In the genomic region with DNA sequence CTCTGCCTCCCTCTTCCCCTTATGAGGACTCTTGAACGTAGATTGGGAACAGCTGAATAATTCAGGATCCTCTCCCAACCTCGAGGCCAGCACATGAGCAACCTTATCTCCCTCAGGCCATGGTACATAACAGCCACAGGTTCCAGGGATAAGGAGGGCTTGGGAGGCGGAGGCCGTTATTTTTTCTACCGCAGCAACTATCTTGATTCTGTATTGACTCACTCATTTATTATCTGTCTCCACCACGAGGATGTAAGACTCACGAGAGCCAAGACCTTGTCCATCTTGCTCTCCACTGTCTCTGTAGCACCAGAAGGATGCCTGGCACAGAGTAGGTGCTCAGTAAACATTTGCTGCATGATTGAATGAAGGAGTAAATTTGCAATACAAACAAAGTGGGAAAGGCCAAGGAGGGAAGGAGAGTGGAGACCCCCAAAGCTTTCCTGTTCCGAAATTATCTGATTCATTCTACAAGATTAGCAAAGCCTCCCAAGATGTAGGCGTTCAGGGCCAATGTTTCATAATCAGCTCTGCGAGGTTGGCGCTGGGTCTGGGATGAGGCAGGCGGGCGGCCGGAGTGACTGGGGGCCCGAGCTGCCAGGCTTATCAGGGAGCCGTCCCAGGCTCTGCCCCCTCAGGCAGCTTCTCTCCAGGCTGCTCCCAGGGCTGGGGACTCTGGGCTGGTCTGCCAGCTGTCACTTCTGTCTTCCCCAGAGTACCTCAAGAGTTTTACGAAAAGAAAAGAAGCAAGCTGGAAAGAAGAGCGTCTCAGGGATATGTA, we compare ENCODE assay signal across 1 cellular context.
TF ChIP-seq lines count a peak whose summit lies in the region.

No MANE protein-coding gene starts in this region.

TF ChIP-seq in K562, 482 proteins besides CTCF, POLR2A, EP300 and RAD21 (continued from another document and continues in another):
- TF ChIP-seq, protein P1, sequence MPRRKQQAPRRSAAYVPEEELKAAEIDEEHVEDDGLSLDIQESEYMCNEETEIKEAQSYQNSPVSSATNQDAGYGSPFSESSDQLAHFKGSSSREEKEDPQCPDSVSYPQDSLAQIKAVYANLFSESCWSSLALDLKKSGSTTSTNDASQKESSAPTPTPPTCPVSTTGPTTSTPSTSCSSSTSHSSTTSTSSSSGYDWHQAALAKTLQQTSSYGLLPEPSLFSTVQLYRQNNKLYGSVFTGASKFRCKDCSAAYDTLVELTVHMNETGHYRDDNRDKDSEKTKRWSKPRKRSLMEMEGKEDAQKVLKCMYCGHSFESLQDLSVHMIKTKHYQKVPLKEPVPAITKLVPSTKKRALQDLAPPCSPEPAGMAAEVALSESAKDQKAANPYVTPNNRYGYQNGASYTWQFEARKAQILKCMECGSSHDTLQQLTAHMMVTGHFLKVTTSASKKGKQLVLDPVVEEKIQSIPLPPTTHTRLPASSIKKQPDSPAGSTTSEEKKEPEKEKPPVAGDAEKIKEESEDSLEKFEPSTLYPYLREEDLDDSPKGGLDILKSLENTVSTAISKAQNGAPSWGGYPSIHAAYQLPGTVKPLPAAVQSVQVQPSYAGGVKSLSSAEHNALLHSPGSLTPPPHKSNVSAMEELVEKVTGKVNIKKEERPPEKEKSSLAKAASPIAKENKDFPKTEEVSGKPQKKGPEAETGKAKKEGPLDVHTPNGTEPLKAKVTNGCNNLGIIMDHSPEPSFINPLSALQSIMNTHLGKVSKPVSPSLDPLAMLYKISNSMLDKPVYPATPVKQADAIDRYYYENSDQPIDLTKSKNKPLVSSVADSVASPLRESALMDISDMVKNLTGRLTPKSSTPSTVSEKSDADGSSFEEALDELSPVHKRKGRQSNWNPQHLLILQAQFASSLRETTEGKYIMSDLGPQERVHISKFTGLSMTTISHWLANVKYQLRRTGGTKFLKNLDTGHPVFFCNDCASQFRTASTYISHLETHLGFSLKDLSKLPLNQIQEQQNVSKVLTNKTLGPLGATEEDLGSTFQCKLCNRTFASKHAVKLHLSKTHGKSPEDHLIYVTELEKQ (CRISPR knock-in tag; IDR thresholded peaks at IDR 0.05), result no peak
- no peak for TF ChIP-seq ZC3H11A (IDR thresholded peaks at IDR 0.05; ENCODE audit: low read depth, low read length)
- TF ChIP-seq, protein P2, sequence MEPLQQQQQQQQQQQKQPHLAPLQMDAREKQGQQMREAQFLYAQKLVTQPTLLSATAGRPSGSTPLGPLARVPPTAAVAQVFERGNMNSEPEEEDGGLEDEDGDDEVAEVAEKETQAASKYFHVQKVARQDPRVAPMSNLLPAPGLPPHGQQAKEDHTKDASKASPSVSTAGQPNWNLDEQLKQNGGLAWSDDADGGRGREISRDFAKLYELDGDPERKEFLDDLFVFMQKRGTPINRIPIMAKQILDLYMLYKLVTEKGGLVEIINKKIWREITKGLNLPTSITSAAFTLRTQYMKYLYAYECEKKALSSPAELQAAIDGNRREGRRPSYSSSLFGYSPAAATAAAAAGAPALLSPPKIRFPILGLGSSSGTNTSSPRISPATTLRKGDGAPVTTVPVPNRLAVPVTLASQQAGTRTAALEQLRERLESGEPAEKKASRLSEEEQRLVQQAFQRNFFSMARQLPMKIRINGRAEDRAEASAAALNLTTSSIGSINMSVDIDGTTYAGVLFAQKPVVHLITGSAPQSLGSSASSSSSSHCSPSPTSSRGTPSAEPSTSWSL (CRISPR knock-in tag; IDR thresholded peaks at IDR 0.05; ENCODE audit: borderline replicate concordance), result no peak
- peak; percentile 67 for TF ChIP-seq MBD2 (IDR thresholded peaks at IDR 0.05; ENCODE audit: borderline replicate concordance, low read depth)
- TF ChIP-seq FOXM1 (IDR thresholded peaks at IDR 0.05; ENCODE audit: low read depth), result peak; percentile 95
- TF ChIP-seq FOXM1 (CRISPR knock-in tag; IDR thresholded peaks at IDR 0.05; ENCODE audit: low read depth), result no peak
- TF ChIP-seq FOXJ2 (tag; IDR thresholded peaks at IDR 0.05), result peak; percentile 86
- no peak for TF ChIP-seq CAMTA2 (CRISPR knock-in tag; conservative IDR thresholded peaks at IDR 0.05)
- no peak for TF ChIP-seq TEAD2 (tag; IDR thresholded peaks at IDR 0.05)
- TF ChIP-seq MED1 (CRISPR knock-in tag; IDR thresholded peaks at IDR 0.05; ENCODE audit: borderline replicate concordance), result no peak
- TF ChIP-seq NUFIP1 (IDR thresholded peaks at IDR 0.05; ENCODE audit: partially characterized antibody), result no peak
- peak; percentile 88 for TF ChIP-seq BCOR (IDR thresholded peaks at IDR 0.05)
- TF ChIP-seq NFYB (IDR thresholded peaks at IDR 0.05; ENCODE audit: extremely low read depth, insufficient read length), result no peak
- no peak for TF ChIP-seq TSC22D4 (tag; IDR thresholded peaks at IDR 0.05)
- TF ChIP-seq HDGF (IDR thresholded peaks at IDR 0.05), result no peak
- peak; percentile 95 for TF ChIP-seq CXXC5 (CRISPR knock-in tag; IDR thresholded peaks at IDR 0.05)
- TF ChIP-seq HEY1 (CRISPR knock-in tag; IDR thresholded peaks at IDR 0.05; ENCODE audit: borderline replicate concordance), result 0 out of 2 replicates have a peak, but pooled peaks have one; percentile 16
- TF ChIP-seq, protein P3, sequence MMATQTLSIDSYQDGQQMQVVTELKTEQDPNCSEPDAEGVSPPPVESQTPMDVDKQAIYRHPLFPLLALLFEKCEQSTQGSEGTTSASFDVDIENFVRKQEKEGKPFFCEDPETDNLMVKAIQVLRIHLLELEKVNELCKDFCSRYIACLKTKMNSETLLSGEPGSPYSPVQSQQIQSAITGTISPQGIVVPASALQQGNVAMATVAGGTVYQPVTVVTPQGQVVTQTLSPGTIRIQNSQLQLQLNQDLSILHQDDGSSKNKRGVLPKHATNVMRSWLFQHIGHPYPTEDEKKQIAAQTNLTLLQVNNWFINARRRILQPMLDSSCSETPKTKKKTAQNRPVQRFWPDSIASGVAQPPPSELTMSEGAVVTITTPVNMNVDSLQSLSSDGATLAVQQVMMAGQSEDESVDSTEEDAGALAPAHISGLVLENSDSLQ (IDR thresholded peaks at IDR 0.05), result peak; percentile 79
- no peak for TF ChIP-seq ARID2 (IDR thresholded peaks at IDR 0.05)
- TF ChIP-seq U2AF2 (optimal IDR thresholded peaks at IDR 0.05; ENCODE audit: low read depth, low read length), result no peak
- TF ChIP-seq, protein P4, sequence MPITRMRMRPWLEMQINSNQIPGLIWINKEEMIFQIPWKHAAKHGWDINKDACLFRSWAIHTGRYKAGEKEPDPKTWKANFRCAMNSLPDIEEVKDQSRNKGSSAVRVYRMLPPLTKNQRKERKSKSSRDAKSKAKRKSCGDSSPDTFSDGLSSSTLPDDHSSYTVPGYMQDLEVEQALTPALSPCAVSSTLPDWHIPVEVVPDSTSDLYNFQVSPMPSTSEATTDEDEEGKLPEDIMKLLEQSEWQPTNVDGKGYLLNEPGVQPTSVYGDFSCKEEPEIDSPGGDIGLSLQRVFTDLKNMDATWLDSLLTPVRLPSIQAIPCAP (CRISPR knock-in tag; IDR thresholded peaks at IDR 0.05; ENCODE audit: borderline replicate concordance), result no peak
- TF ChIP-seq ZNF75A (CRISPR knock-in tag; IDR thresholded peaks at IDR 0.05), result no peak
- TF ChIP-seq MXI1 (IDR thresholded peaks at IDR 0.05; ENCODE audit: low read depth, low read length), result no peak
- TF ChIP-seq CBX3 (IDR thresholded peaks at IDR 0.05; ENCODE audit: borderline replicate concordance in 1 of 2, low read length in 2 of 2), result peak in 1 of 2 experiments; percentile 68; a peak in 1 of 3 replicates
- peak; percentile 97 for TF ChIP-seq SOX6 (IDR thresholded peaks at IDR 0.05)
- no peak for TF ChIP-seq SREBF2 (CRISPR knock-in tag; IDR thresholded peaks at IDR 0.05)
- no peak for TF ChIP-seq ZNF12 (CRISPR knock-in tag; IDR thresholded peaks at IDR 0.05)
- TF ChIP-seq PTRF (tag; IDR thresholded peaks at IDR 0.05), result no peak
- TF ChIP-seq, protein P5, sequence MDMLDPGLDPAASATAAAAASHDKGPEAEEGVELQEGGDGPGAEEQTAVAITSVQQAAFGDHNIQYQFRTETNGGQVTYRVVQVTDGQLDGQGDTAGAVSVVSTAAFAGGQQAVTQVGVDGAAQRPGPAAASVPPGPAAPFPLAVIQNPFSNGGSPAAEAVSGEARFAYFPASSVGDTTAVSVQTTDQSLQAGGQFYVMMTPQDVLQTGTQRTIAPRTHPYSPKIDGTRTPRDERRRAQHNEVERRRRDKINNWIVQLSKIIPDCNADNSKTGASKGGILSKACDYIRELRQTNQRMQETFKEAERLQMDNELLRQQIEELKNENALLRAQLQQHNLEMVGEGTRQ (CRISPR knock-in tag; IDR thresholded peaks at IDR 0.05), result no peak
- TF ChIP-seq, protein P6, sequence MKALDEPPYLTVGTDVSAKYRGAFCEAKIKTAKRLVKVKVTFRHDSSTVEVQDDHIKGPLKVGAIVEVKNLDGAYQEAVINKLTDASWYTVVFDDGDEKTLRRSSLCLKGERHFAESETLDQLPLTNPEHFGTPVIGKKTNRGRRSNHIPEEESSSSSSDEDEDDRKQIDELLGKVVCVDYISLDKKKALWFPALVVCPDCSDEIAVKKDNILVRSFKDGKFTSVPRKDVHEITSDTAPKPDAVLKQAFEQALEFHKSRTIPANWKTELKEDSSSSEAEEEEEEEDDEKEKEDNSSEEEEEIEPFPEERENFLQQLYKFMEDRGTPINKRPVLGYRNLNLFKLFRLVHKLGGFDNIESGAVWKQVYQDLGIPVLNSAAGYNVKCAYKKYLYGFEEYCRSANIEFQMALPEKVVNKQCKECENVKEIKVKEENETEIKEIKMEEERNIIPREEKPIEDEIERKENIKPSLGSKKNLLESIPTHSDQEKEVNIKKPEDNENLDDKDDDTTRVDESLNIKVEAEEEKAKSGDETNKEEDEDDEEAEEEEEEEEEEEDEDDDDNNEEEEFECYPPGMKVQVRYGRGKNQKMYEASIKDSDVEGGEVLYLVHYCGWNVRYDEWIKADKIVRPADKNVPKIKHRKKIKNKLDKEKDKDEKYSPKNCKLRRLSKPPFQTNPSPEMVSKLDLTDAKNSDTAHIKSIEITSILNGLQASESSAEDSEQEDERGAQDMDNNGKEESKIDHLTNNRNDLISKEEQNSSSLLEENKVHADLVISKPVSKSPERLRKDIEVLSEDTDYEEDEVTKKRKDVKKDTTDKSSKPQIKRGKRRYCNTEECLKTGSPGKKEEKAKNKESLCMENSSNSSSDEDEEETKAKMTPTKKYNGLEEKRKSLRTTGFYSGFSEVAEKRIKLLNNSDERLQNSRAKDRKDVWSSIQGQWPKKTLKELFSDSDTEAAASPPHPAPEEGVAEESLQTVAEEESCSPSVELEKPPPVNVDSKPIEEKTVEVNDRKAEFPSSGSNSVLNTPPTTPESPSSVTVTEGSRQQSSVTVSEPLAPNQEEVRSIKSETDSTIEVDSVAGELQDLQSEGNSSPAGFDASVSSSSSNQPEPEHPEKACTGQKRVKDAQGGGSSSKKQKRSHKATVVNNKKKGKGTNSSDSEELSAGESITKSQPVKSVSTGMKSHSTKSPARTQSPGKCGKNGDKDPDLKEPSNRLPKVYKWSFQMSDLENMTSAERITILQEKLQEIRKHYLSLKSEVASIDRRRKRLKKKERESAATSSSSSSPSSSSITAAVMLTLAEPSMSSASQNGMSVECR (CRISPR knock-in tag; IDR thresholded peaks at IDR 0.05), result no peak
- no peak for TF ChIP-seq RBM15 (IDR thresholded peaks at IDR 0.05; ENCODE audit: insufficient read depth, low read length)
- TF ChIP-seq RAD51 (IDR thresholded peaks at IDR 0.05; ENCODE audit: borderline replicate concordance, low read depth), result 0 out of 2 replicates have a peak, but pooled peaks have one; percentile 9
- no peak for TF ChIP-seq ZNF253 (CRISPR knock-in tag; conservative IDR thresholded peaks at IDR 0.05)
- no peak for TF ChIP-seq CHD2 (IDR thresholded peaks at IDR 0.05; ENCODE audit: low read depth, low read length)
- TF ChIP-seq NCOA1 (IDR thresholded peaks at IDR 0.05; ENCODE audit: low read depth), result peak; percentile 92
- TF ChIP-seq, protein P7, sequence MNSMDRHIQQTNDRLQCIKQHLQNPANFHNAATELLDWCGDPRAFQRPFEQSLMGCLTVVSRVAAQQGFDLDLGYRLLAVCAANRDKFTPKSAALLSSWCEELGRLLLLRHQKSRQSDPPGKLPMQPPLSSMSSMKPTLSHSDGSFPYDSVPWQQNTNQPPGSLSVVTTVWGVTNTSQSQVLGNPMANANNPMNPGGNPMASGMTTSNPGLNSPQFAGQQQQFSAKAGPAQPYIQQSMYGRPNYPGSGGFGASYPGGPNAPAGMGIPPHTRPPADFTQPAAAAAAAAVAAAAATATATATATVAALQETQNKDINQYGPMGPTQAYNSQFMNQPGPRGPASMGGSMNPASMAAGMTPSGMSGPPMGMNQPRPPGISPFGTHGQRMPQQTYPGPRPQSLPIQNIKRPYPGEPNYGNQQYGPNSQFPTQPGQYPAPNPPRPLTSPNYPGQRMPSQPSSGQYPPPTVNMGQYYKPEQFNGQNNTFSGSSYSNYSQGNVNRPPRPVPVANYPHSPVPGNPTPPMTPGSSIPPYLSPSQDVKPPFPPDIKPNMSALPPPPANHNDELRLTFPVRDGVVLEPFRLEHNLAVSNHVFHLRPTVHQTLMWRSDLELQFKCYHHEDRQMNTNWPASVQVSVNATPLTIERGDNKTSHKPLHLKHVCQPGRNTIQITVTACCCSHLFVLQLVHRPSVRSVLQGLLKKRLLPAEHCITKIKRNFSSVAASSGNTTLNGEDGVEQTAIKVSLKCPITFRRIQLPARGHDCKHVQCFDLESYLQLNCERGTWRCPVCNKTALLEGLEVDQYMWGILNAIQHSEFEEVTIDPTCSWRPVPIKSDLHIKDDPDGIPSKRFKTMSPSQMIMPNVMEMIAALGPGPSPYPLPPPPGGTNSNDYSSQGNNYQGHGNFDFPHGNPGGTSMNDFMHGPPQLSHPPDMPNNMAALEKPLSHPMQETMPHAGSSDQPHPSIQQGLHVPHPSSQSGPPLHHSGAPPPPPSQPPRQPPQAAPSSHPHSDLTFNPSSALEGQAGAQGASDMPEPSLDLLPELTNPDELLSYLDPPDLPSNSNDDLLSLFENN (IDR thresholded peaks at IDR 0.05; ENCODE audit: low read depth in 2 of 2, low read length in 2 of 2), result peak in 1 of 2 experiments; percentile 93; a peak in 2 of 4 replicates
- peak; percentile 80; the same call in 1 of the 2 replicates for TF ChIP-seq RUNX1 (IDR thresholded peaks at IDR 0.05; ENCODE audit: low read depth)
- no peak for TF ChIP-seq SAFB (IDR thresholded peaks at IDR 0.05; ENCODE audit: borderline replicate concordance, low read depth, low read length)
- TF ChIP-seq, protein P8, sequence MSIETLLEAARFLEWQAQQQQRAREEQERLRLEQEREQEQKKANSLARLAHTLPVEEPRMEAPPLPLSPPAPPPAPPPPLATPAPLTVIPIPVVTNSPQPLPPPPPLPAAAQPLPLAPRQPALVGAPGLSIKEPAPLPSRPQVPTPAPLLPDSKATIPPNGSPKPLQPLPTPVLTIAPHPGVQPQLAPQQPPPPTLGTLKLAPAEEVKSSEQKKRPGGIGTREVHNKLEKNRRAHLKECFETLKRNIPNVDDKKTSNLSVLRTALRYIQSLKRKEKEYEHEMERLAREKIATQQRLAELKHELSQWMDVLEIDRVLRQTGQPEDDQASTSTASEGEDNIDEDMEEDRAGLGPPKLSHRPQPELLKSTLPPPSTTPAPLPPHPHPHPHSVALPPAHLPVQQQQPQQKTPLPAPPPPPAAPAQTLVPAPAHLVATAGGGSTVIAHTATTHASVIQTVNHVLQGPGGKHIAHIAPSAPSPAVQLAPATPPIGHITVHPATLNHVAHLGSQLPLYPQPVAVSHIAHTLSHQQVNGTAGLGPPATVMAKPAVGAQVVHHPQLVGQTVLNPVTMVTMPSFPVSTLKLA (conservative IDR thresholded peaks at IDR 0.05), result peak; percentile 57 to 86; a peak in 3 of 4 replicates
- TF ChIP-seq ZNF77 (CRISPR knock-in tag; IDR thresholded peaks at IDR 0.05), result no peak
- TF ChIP-seq DMBX1 (CRISPR knock-in tag; IDR thresholded peaks at IDR 0.05; ENCODE audit: borderline replicate concordance), result peak; percentile 90
- TF ChIP-seq ZNF584 (CRISPR knock-in tag; IDR thresholded peaks at IDR 0.05; ENCODE audit: low read depth), result peak; percentile 87
- peak; percentile 69 for TF ChIP-seq EP400 (IDR thresholded peaks at IDR 0.05)
- TF ChIP-seq STAT5A (IDR thresholded peaks at IDR 0.05; ENCODE audit: borderline replicate concordance, low read length), result peak; percentile 93
- no peak for TF ChIP-seq ZNF76 (CRISPR knock-in tag; IDR thresholded peaks at IDR 0.05; ENCODE audit: borderline replicate concordance)
